ENCODE assay signal across 1 cellular context in the genomic region with DNA sequence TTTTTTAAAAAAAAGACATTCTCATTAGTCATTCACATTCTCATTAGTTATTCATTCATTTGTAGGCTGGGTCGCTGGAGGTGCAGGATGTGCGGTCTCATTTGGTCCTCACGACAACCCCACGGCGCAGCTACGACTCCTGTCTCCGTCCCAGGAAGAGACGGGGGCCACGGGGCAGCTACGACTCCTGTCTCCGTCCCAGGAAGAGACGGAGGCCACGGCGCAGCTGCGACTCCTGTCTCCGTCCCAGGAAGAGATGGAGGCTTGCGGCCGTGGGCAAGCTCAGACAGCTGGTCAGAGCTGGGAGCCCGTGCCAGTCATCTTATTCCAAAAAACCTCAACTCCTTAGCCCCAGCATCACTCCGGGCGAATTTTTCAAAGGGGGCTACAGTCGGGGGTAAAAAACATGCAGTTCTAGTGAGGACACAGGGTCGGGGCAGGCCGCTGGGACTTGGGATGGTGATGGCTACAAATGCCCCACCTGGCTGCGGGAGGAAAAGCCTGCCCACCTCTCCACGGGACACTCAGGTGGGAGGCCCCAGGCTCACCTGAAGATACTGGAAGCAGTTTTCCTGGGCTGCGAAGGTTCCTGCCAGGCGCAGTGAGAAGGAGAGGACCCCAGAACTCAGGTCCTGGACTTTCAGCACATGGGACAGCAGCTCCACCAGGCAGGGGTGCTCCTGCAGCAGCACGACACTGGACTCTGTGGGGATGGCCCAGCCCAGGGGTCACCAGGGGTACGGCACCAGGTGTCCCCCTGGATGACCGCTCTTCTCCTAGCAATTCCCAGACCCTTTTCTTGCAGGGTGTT.
A peak's percentile ranks its signal among the peaks of the same experiment; 100 is the strongest.
TF ChIP-seq lines count a peak whose summit lies in the region.

No MANE protein-coding gene starts in this region.

TF ChIP-seq in PFSK-1, 5 proteins besides CTCF, POLR2A, EP300 and RAD21 (continued from another document):
- TF ChIP-seq, protein P1, sequence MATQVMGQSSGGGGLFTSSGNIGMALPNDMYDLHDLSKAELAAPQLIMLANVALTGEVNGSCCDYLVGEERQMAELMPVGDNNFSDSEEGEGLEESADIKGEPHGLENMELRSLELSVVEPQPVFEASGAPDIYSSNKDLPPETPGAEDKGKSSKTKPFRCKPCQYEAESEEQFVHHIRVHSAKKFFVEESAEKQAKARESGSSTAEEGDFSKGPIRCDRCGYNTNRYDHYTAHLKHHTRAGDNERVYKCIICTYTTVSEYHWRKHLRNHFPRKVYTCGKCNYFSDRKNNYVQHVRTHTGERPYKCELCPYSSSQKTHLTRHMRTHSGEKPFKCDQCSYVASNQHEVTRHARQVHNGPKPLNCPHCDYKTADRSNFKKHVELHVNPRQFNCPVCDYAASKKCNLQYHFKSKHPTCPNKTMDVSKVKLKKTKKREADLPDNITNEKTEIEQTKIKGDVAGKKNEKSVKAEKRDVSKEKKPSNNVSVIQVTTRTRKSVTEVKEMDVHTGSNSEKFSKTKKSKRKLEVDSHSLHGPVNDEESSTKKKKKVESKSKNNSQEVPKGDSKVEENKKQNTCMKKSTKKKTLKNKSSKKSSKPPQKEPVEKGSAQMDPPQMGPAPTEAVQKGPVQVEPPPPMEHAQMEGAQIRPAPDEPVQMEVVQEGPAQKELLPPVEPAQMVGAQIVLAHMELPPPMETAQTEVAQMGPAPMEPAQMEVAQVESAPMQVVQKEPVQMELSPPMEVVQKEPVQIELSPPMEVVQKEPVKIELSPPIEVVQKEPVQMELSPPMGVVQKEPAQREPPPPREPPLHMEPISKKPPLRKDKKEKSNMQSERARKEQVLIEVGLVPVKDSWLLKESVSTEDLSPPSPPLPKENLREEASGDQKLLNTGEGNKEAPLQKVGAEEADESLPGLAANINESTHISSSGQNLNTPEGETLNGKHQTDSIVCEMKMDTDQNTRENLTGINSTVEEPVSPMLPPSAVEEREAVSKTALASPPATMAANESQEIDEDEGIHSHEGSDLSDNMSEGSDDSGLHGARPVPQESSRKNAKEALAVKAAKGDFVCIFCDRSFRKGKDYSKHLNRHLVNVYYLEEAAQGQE (IDR thresholded peaks at IDR 0.05; ENCODE audit: insufficient read depth in 1 of 2, low read depth in 2 of 2, low read length in 2 of 2) = peak; percentile 46 to 80; a peak in 2 of 4 replicates
